ENCODE assay signal across 21 cellular contexts in genomic region chr3:188001926-188002325, GRCh38.
"Had no signal": no experiment of that assay in that cellular context is flagged by ENCODE, and none has a peak within 500 bp of the region (broad histone marks: within the 10 kb centered on the region; RNA-seq: fewer than 3 reads in every experiment).

No MANE protein-coding gene starts in this region.

- H3K9me3 Mint-ChIP-seq: activated B cell treated with CpG ODN at 0.5 μM for 24 hours; activated T-cell treated with anti-CD3 and anti-CD28 coated beads, Interleukin-2, amount 50 U/mL, for 4 hours; central memory CD8-positive, alpha-beta T cell; neural progenitor cell had no signal

- H3K27me3 ChIP-seq: ascending aorta, gastrocnemius medialis, neural progenitor cell, tibial artery had no signal

- H3K4me3 Mint-ChIP-seq: activated B cell treated with CpG ODN at 0.5 μM for 24 hours; activated naive CD4-positive, alpha-beta T cell treated with anti-CD3 and anti-CD28 coated beads, Interleukin-2, amount 10 ng/mL, durations not matched to agents 7 days and 5 days; activated T-cell treated with anti-CD3 and anti-CD28 coated beads, Interleukin-2, amount 50 U/mL, for 4 hours; neural progenitor cell had no signal

- H3K27ac Mint-ChIP-seq: activated B cell treated with CpG ODN at 0.5 μM for 24 hours, neural progenitor cell, progenitor cell of endocrine pancreas had no signal

- H3K4me2 ChIP-seq: neural progenitor cell had no signal

- FAIRE-seq: urothelium cell line had no signal

- H3K9me3 ChIP-seq: ascending aorta, gastrocnemius medialis, left ventricle myocardium inferior, tibial artery had no signal

- ATAC-seq: activated T-cell treated with anti-CD3 and anti-CD28 coated beads, Interleukin-2, amount 50 U/mL, for 4 hours; esophagus mucosa; gastrocnemius medialis; stimulated activated naive CD8-positive, alpha-beta T cell treated with anti-CD3 and anti-CD28 coated beads, Interleukin-15, Interleukin-2, amounts not matched to agents 100 U/mL and 50 U/mL, for 24 hours had no signal

- H3K27me3 Mint-ChIP-seq: activated B cell treated with CpG ODN at 0.5 μM for 24 hours; activated naive CD4-positive, alpha-beta T cell treated with anti-CD3 and anti-CD28 coated beads, Interleukin-2, amount 10 ng/mL, durations not matched to agents 7 days and 5 days; central memory CD8-positive, alpha-beta T cell had no signal

- H2AFZ ChIP-seq: neural progenitor cell had no signal

- H3K36me3 Mint-ChIP-seq: neural progenitor cell had no signal

- H3K27ac ChIP-seq: ascending aorta, gastrocnemius medialis, left ventricle myocardium inferior, neural progenitor cell, tibial artery had no signal

- DNase-seq: activated B cell treated with CpG ODN at 0.5 μM for 24 hours; activated CD4-positive, alpha-beta T cell treated with anti-CD3 and anti-CD28 coated beads for 48 hours; activated CD8-positive, alpha-beta memory T cell treated with anti-CD3 and anti-CD28 coated beads, Interleukin-2, amount 50 U/mL, for 4 hours; activated naive CD4-positive, alpha-beta T cell treated with anti-CD3 and anti-CD28 coated beads, Interleukin-2, amount 10 ng/mL, durations not matched to agents 7 days and 5 days; activated T-cell treated with anti-CD3 and anti-CD28 coated beads, Interleukin-2, amount 50 U/mL, for 4 hours; effector CD4-positive, alpha-beta T cell; gastrocnemius medialis; head of caudate nucleus; kidney glomerular epithelial cell; left ventricle myocardium inferior; mammary epithelial cell; stimulated activated naive CD8-positive, alpha-beta T cell treated with anti-CD3 and anti-CD28 coated beads, Interleukin-15, Interleukin-2, amounts not matched to agents 100 U/mL and 50 U/mL, for 24 hours; substantia nigra; tibial artery had no signal

- H3K4me1 ChIP-seq: ascending aorta, tibial artery had no signal

- H3K36me3 ChIP-seq: ascending aorta, gastrocnemius medialis, left ventricle myocardium inferior, neural progenitor cell, tibial artery had no signal

- H3K4me3 ChIP-seq: ascending aorta, gastrocnemius medialis, left ventricle myocardium inferior, neural progenitor cell, skin epidermis, tibial artery had no signal
